In the genomic region with DNA sequence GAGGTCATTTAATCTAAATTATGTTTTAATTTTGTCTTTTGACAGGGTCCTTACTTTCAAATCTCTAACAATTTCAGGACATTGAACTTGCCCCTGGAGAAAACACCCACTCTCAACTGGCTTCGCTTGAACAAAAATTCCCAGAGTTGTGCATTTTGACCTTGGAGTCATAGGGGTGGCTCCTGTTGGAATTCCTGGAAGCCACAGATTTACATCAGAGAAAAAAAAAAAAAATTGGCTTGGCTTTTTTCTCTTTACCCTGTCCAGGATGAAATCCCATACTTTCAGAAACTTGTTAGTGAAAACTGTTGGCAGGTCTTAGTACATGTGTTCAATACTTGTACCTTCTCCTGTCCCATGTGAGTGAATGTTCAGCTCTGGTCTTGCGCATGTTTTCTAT, we compare ENCODE assay signal across 31 cellular contexts.
"Had no signal": no experiment of that assay in that cellular context is flagged by ENCODE, and none has a peak within 500 bp of the region (broad histone marks: within the 10 kb centered on the region; RNA-seq: fewer than 3 reads in every experiment).

No MANE protein-coding gene starts in this region.

- H3K27me3 Mint-ChIP-seq: central memory CD8-positive, alpha-beta T cell; effector memory CD8-positive, alpha-beta T cell; stimulated activated naive B cell treated with anti-CD40 and anti-IgM and Interleukin-4, amounts not matched to agents 10 μg/mL and 1 μg/mL and 100 μg/mL, for 72 hours had no signal

- H3K27ac ChIP-seq: adrenal gland, breast epithelium, colonic mucosa, dorsolateral prefrontal cortex, foreskin keratinocyte, left ventricle myocardium inferior, neutrophil, ovary, prostate gland, right atrium auricular region, skin epidermis, testis, upper lobe of left lung had no signal

- H3K27ac Mint-ChIP-seq: activated naive CD8-positive, alpha-beta T cell; activated T-helper 2 cell treated with anti-CD3 and anti-CD28 coated beads, Interferon-gamma antibody, Interleukin-2, Interleukin-4, amounts not matched to agents 10 μg/mL and 5 μg/mL and 100 μg/mL, durations not matched to agents 14 hours and 24 hours and 36 hours; effector memory CD8-positive, alpha-beta T cell; natural killer cell; stimulated activated naive B cell treated with anti-CD40 and anti-IgM and Interleukin-4, amounts not matched to agents 10 μg/mL and 1 μg/mL and 100 μg/mL, for 72 hours; WTC11 had no signal

- H3K36me3 Mint-ChIP-seq: activated naive CD8-positive, alpha-beta T cell; natural killer cell; stimulated activated naive B cell treated with anti-CD40 and anti-IgM and Interleukin-4, amounts not matched to agents 10 μg/mL and 1 μg/mL and 100 μg/mL, for 72 hours; WTC11 had no signal

- ATAC-seq: activated T-cell treated with anti-CD3 and anti-CD28 coated beads, Interleukin-2, amount 50 U/mL, for 4 hours; effector memory CD8-positive, alpha-beta T cell; foreskin keratinocyte; natural killer cell; stimulated activated naive B cell treated with anti-CD40 and anti-IgM and Interleukin-4, amounts not matched to agents 10 μg/mL and 1 μg/mL and 100 μg/mL, for 72 hours; WTC11 had no signal

- H3K36me3 ChIP-seq: adrenal gland, breast epithelium, colonic mucosa, left ventricle myocardium inferior, neutrophil, ovary, prostate gland, right atrium auricular region, upper lobe of left lung had no signal

- H3K9me3 Mint-ChIP-seq: activated T-cell treated with anti-CD3 and anti-CD28 coated beads, Interleukin-2, amount 50 U/mL, for 4 hours; activated T-helper 2 cell treated with anti-CD3 and anti-CD28 coated beads, Interferon-gamma antibody, Interleukin-2, Interleukin-4, amounts not matched to agents 10 μg/mL and 5 μg/mL and 100 μg/mL, durations not matched to agents 14 hours and 24 hours and 36 hours; WTC11 had no signal

- H3K4me1 ChIP-seq: adrenal gland, breast epithelium, colonic mucosa, left ventricle myocardium inferior, prostate gland, right atrium auricular region, testis, upper lobe of left lung had no signal

- H3K4me3 Mint-ChIP-seq: activated naive CD8-positive, alpha-beta T cell; activated T-cell treated with anti-CD3 and anti-CD28 coated beads, Interleukin-2, amount 50 U/mL, for 4 hours; central memory CD8-positive, alpha-beta T cell; effector memory CD8-positive, alpha-beta T cell; natural killer cell; stimulated activated naive B cell treated with anti-CD40 and anti-IgM and Interleukin-4, amounts not matched to agents 10 μg/mL and 1 μg/mL and 100 μg/mL, for 72 hours; WTC11 had no signal

- H3K4me3 ChIP-seq: adrenal gland, breast epithelium, colonic mucosa, dorsolateral prefrontal cortex, left ventricle myocardium inferior, ovary, prostate gland, right atrium auricular region, skin epidermis, testis, upper lobe of left lung had no signal

- H3K9me3 ChIP-seq: adrenal gland, breast epithelium, colonic mucosa, left ventricle myocardium inferior, neutrophil, ovary, prostate gland, right atrium auricular region, testis, upper lobe of left lung had no signal

- H3K4me1 Mint-ChIP-seq: central memory CD8-positive, alpha-beta T cell; natural killer cell; stimulated activated naive B cell treated with anti-CD40 and anti-IgM and Interleukin-4, amounts not matched to agents 10 μg/mL and 1 μg/mL and 100 μg/mL, for 72 hours had no signal

- FAIRE-seq: endothelial cell of umbilical vein had no signal

- H3K27me3 ChIP-seq: adrenal gland, breast epithelium, colonic mucosa, dorsolateral prefrontal cortex, foreskin keratinocyte, neutrophil, ovary, right atrium auricular region, testis, upper lobe of left lung had no signal

- DNase-seq: activated CD8-positive, alpha-beta memory T cell treated with anti-CD3 and anti-CD28 coated beads, Interleukin-2, amount 50 U/mL, for 48 hours; activated naive CD4-positive, alpha-beta T cell; activated T-cell treated with anti-CD3 and anti-CD28 coated beads, Interleukin-2, amount 50 U/mL, for 4 hours; adrenal gland; colonic mucosa; dorsolateral prefrontal cortex; effector memory CD8-positive, alpha-beta T cell; foreskin keratinocyte; glutamatergic neuron; hippocampal formation; left ventricle myocardium inferior; mammary epithelial cell; midbrain; natural killer cell; ovary; stimulated activated CD4-positive, alpha-beta T cell treated with anti-CD3 and anti-CD28 coated beads, Interleukin-15, amount 100 ng/mL, for 24 hours; stimulated activated CD8-positive, alpha-beta memory T cell treated with anti-CD3 and anti-CD28 coated beads, Interleukin-4, amount 100 ng/mL, for 48 hours; stimulated activated naive B cell treated with anti-CD40 and anti-IgM and Interleukin-4, amounts not matched to agents 10 μg/mL and 1 μg/mL and 100 μg/mL, for 72 hours; T1000; testis; upper lobe of left lung had no signal
